Comparison of ENCODE assay signal across 19 cellular contexts in the genomic region with DNA sequence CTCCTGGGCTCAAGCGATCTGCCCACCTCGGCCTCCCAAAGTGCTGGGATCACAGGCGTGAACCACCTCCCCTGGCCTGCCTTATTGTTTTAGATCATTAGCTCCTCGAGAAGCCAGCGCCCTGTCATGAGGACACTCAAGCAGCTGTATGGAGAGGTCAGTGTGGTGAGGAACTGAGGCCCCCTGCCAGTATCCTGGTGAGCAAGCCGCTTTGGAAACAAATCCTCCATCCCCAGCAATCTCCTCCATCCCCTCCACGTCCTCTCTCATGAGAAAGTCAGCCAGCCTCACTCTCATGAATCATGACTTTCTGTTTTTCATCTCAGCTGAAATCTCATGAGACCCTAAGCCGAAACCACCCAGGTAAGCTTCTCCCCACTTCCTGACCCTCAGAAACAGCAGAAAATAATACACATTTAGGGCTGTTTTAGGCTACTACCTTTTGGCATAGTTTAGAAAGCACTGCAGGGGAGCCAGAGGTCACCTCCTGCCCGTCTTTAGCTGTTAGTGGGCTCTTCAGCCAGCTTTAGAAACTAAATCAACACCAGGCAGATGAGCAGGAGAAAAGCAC. TPM values are rescaled to one million over a fixed set of nuclear protein-coding genes. Genes with fewer than 3 reads are reported as not detected.
"Had no signal": no experiment of that assay in that cellular context is flagged by ENCODE, and none has a peak within 500 bp of the region (broad histone marks: within the 10 kb centered on the region; RNA-seq: fewer than 3 reads in every experiment).

No MANE protein-coding gene starts in this region.

- H2AFZ ChIP-seq: hepatocyte had no signal

- H3K4me3 ChIP-seq: hepatocyte, pancreas, smooth muscle cell, thoracic aorta had no signal

- H3K36me3 ChIP-seq: pancreas, thoracic aorta had no signal

- DNase-seq: activated B cell treated with CpG ODN at 0.5 μM for 24 hours; activated CD4-positive, alpha-beta T cell treated with anti-CD3 and anti-CD28 coated beads for 4 hours; activated CD8-positive, alpha-beta T cell treated with anti-CD3 and anti-CD28 coated beads for 36 hours; activated naive CD4-positive, alpha-beta T cell treated with anti-CD3 and anti-CD28 coated beads for 36 hours; activated naive CD8-positive, alpha-beta T cell treated with anti-CD3 and anti-CD28 coated beads, Interleukin-2, amount 50 U/mL, for 24 hours; activated T-cell treated with anti-CD3 and anti-CD28 coated beads, Interleukin-2, amount 50 U/mL, for 1 hour; anterior cingulate cortex; dermis blood vessel endothelial cell; effector memory CD8-positive, alpha-beta T cell; left cardiac atrium; mesendoderm; naive thymus-derived CD8-positive, alpha-beta T cell; pancreas; stimulated activated CD4-positive, alpha-beta T cell treated with anti-CD3 and anti-CD28 coated beads, Interleukin-4, amount 100 ng/mL, for 4 hours had no signal

- H3K79me2 ChIP-seq: hepatocyte had no signal

- H3K4me2 ChIP-seq: hepatocyte, smooth muscle cell had no signal

- H3K27ac ChIP-seq: hepatocyte, pancreas, thoracic aorta had no signal

- H3K9me3 ChIP-seq: pancreas had no signal

- H3K4me1 ChIP-seq: pancreas had no signal

- H3K27me3 ChIP-seq: hepatocyte, pancreas had no signal

- ATAC-seq: activated CD8-positive, alpha-beta T cell treated with anti-CD3 and anti-CD28 coated beads for 36 hours; activated naive CD8-positive, alpha-beta T cell treated with anti-CD3 and anti-CD28 coated beads, Interleukin-2, amount 50 U/mL, for 24 hours; effector memory CD8-positive, alpha-beta T cell; left cardiac atrium; naive thymus-derived CD8-positive, alpha-beta T cell; pancreas; sciatic nerve; stimulated activated memory B cell treated with anti-CD40 and anti-IgM and Interleukin-4, amounts not matched to agents 10 μg/mL and 1 μg/mL and 100 μg/mL, for 72 hours had no signal

RNA-seq across cellular contexts. Expression of a gene that starts 56.0 kb away (rescaled TPM):
- polyA plus RNA-seq: naive thymus-derived CD8-positive, alpha-beta T cell had no signal
